Comparison of ENCODE assay signal across 8 cellular contexts in the genomic region with DNA sequence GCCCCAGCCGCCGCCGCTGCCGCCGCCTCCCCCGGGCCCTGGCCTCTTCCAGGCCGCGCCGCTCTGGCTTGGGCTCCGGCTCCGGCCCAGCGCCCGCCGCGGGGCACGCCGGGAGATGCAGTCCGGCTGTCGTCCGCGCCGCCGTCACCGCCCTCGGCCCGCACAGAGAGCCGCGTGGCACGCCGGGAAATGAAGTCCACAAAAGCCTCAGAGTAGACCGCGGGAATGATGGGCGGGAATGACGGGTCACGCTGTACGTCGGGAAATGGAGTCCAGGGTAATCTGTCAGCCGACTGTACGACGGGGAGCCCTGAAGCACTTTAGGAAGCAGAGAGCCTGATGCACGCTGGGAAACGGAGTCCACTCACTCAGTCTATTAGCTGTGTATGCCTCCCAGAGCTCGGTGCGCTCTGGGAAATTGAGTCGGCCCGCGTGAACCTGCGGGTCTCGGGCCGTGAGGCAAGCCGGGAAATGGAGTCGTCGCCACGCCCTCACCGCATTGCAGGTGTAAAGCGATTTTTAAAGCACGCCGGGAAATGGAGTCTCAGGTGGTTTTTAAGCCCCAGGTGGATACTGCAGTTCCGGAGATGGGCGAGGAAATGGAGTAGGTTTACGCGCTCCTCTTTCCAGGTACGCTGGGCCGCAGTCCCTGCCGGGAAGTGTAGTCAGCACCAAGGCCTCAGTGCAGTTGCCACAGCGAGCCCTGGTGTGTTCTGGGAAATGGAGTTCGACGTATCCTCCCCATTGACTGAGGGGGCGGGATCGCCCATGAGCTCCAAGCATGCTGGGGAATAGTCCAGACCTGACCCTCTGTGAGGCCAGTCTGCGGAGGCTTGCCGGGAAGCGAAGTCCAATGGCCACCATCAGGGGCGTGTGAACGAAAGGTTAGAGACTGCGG. TPM values are rescaled to one million over a fixed set of nuclear protein-coding genes. Genes with fewer than 3 reads are reported as not detected.
DNase-seq lines count a peak whose midpoint lies in the region; ATAC-seq and TF ChIP-seq lines count a peak whose summit lies in the region.

A gene (minus strand): TSS at position 91 of the 898 bp plus-strand sequence. CDS start 137 bp downstream, outside the sequence.

- no peaks in the 10 kb centered on the region for H3K27me3 Mint-ChIP-seq in activated naive CD8-positive, alpha-beta T cell treated with anti-CD3 and anti-CD28 coated beads, Interleukin-2, amount 10 ng/mL, durations not matched to agents 7 days and 5 days
- peaks cover 9% of the 10 kb centered on the region for H3K27me3 Mint-ChIP-seq in glutamatergic neuron (ENCODE audit: unreplicated experiment)

- H3K4me3 Mint-ChIP-seq in activated naive CD8-positive, alpha-beta T cell treated with anti-CD3 and anti-CD28 coated beads, Interleukin-2, amount 10 ng/mL, durations not matched to agents 7 days and 5 days: peak within 1 kb of the TSS; percentile 93
- peak within 1 kb of the TSS; percentile 93 for H3K4me3 Mint-ChIP-seq in glutamatergic neuron (ENCODE audit: unreplicated experiment)

- H4K20me1 ChIP-seq in SU-DHL-6 (ENCODE audit: low read depth, low read length) (no peaks in the 10 kb centered on the region), osteoblast (ENCODE audit: insufficient read depth, low read length) (peaks cover 21% of the 10 kb centered on the region)

- DNase-seq in NCI-H128 (lab: John Stamatoyannopoulos, UW; ENCODE audit: unreplicated experiment) (peak; percentile 100), glutamatergic neuron (peak; percentile 98), osteoblast (ENCODE audit: insufficient read length, low spot score, missing footprints) (peak; percentile 99), thoracic aorta (ENCODE audit: low spot score) (peak; percentile 98)
- DNase-seq in activated naive CD8-positive, alpha-beta T cell treated with anti-CD3 and anti-CD28 coated beads, Interleukin-2, amount 10 ng/mL, durations not matched to agents 7 days and 5 days: peak; percentile 97

- TF ChIP-seq POLR2A in GM10847 (IDR thresholded peaks at IDR 0.05; ENCODE audit: extremely low read depth, insufficient read length): peak; percentile 83

- H3K9me3 ChIP-seq in SU-DHL-6 (ENCODE audit: insufficient read depth, low read length): no peaks in the 10 kb centered on the region
- no peaks in the 10 kb centered on the region for H3K9me3 ChIP-seq in osteoblast (ENCODE audit: low read depth, low read length)
- no peaks in the 10 kb centered on the region for H3K9me3 ChIP-seq in thoracic aorta

- H3K9me2 ChIP-seq in SU-DHL-6 (replicated peaks; ENCODE audit: insufficient read depth, low read length): no peaks in the 10 kb centered on the region

- H3K9ac ChIP-seq in SU-DHL-6 (ENCODE audit: low read length): peak within 1 kb of the TSS; percentile 68

- H3K4me1 ChIP-seq in osteoblast (ENCODE audit: insufficient read depth, low read length): peaks cover 42% of the 10 kb centered on the region
- peaks cover 29 to 49% of the 10 kb centered on the region in 2 donors for H3K4me1 ChIP-seq in thoracic aorta (ENCODE audit: control insufficient read depth in 1 of 2, low read depth in 2 of 2)

- peak within 1 kb of the TSS; percentile 93 for H3K27ac Mint-ChIP-seq in activated naive CD8-positive, alpha-beta T cell treated with anti-CD3 and anti-CD28 coated beads, Interleukin-2, amount 10 ng/mL, durations not matched to agents 7 days and 5 days
- H3K27ac Mint-ChIP-seq in glutamatergic neuron (ENCODE audit: unreplicated experiment): peak within 1 kb of the TSS; percentile 84

- H3K36me3 ChIP-seq in SU-DHL-6 (ENCODE audit: low read length): no peaks in the 10 kb centered on the region
- peaks cover 16% of the 10 kb centered on the region for H3K36me3 ChIP-seq in osteoblast (ENCODE audit: insufficient read depth, low read length)
- H3K36me3 ChIP-seq in thoracic aorta: no peaks in the 10 kb centered on the region

- TF ChIP-seq CTCF in SU-DHL-6 (IDR thresholded peaks at IDR 0.05; ENCODE audit: insufficient read depth, low read length, poor library complexity, severe bottlenecking) (no peak), glutamatergic neuron (IDR thresholded peaks at IDR 0.05; ENCODE audit: partially characterized antibody, unreplicated experiment) (no peak), osteoblast (IDR thresholded peaks at IDR 0.05; ENCODE audit: extremely low read depth, low read depth, low read length) (no peak), thoracic aorta (IDR thresholded peaks at IDR 0.05) (no peak)

- H3K27me3 ChIP-seq in SU-DHL-6 (ENCODE audit: low read length) (no peaks in the 10 kb centered on the region), osteoblast (ENCODE audit: insufficient read depth, low read length) (no peaks in the 10 kb centered on the region), thoracic aorta (replicated peaks; ENCODE audit: insufficient read depth) (no peaks in the 10 kb centered on the region)

- no peak within 1 kb of the TSS for H2AFZ ChIP-seq in SU-DHL-6 (ENCODE audit: low read depth, low read length, severe bottlenecking)
- H2AFZ ChIP-seq in osteoblast (ENCODE audit: low read length): peak within 1 kb of the TSS; percentile 74

- H3F3A ChIP-seq in SU-DHL-6 (ENCODE audit: insufficient read depth): peaks cover 4% of the 10 kb centered on the region; the same call in 1 of the 2 replicates

- H3K4me1 Mint-ChIP-seq in activated naive CD8-positive, alpha-beta T cell treated with anti-CD3 and anti-CD28 coated beads, Interleukin-2, amount 10 ng/mL, durations not matched to agents 7 days and 5 days: peaks cover 35% of the 10 kb centered on the region
- H3K4me1 Mint-ChIP-seq in glutamatergic neuron (ENCODE audit: low read depth, unreplicated experiment): peaks cover 11% of the 10 kb centered on the region

- peaks cover 10% of the 10 kb centered on the region for H3K36me3 Mint-ChIP-seq in activated naive CD8-positive, alpha-beta T cell treated with anti-CD3 and anti-CD28 coated beads, Interleukin-2, amount 10 ng/mL, durations not matched to agents 7 days and 5 days
- H3K36me3 Mint-ChIP-seq in glutamatergic neuron (ENCODE audit: unreplicated experiment): no peaks in the 10 kb centered on the region

- H3K79me2 ChIP-seq in SU-DHL-6 (ENCODE audit: insufficient read depth, low read length) (peaks cover 26% of the 10 kb centered on the region), osteoblast (ENCODE audit: insufficient read depth, low read length) (peaks cover 45% of the 10 kb centered on the region)

- H3K27ac ChIP-seq in SU-DHL-6 (ENCODE audit: low read depth, low read length) (peak within 1 kb of the TSS; percentile 82), osteoblast (ENCODE audit: low read depth, low read length) (peak within 1 kb of the TSS; percentile 76), thoracic aorta (peak within 1 kb of the TSS; percentile 85 to 95)

- H3K4me2 ChIP-seq in SU-DHL-6 (ENCODE audit: low read depth, low read length, poor library complexity, severe bottlenecking): peak within 1 kb of the TSS; percentile 93
- H3K4me2 ChIP-seq in osteoblast (ENCODE audit: insufficient read depth, low read length): peak within 1 kb of the TSS; percentile 94

- H3K9me3 Mint-ChIP-seq in activated naive CD8-positive, alpha-beta T cell treated with anti-CD3 and anti-CD28 coated beads, Interleukin-2, amount 10 ng/mL, durations not matched to agents 7 days and 5 days: no peaks in the 10 kb centered on the region
- peaks cover 10% of the 10 kb centered on the region for H3K9me3 Mint-ChIP-seq in glutamatergic neuron (ENCODE audit: unreplicated experiment)

- peak; percentile 67 for ATAC-seq in HG02678 (IDR thresholded peaks at IDR 0.05; ENCODE audit: unreplicated experiment)
- ATAC-seq in activated naive CD8-positive, alpha-beta T cell treated with anti-CD3 and anti-CD28 coated beads, Interleukin-2, amount 10 ng/mL, durations not matched to agents 7 days and 5 days (ENCODE audit: low read depth): peak; percentile 79
- peak; percentile 95 for ATAC-seq in thoracic aorta (ENCODE audit: insufficient number of reproducible peaks, low FRiP score, low read depth)

- POLR2A ChIA-PET in activated naive CD8-positive, alpha-beta T cell treated with anti-CD3 and anti-CD28 coated beads, Interleukin-2, amount 10 ng/mL, durations not matched to agents 7 days and 5 days (lab: Charles Lee): interaction anchor here (0.6 to 6.9 kb wide), 19 partner anchors 8 to 167 kb away, joined by 3 to 73 read pairs (median 5); a partner anchor contains a TSS

- H3K4me3 ChIP-seq in SU-DHL-6 (ENCODE audit: insufficient read depth, low read length, poor library complexity, severe bottlenecking) (peak within 1 kb of the TSS; percentile 80), osteoblast (ENCODE audit: insufficient read depth, low read length) (peak within 1 kb of the TSS; percentile 79), thoracic aorta (peak within 1 kb of the TSS; percentile 75)

RNA-seq across cellular contexts. Expression of the gene that starts here (rescaled TPM):
- total RNA-seq in activated naive CD8-positive, alpha-beta T cell treated with anti-CD3 and anti-CD28 coated beads, Interleukin-2, amount 10 ng/mL, durations not matched to agents 7 days and 5 days: 10 to 100 TPM; 41.0 to 42.2 TPM
- total RNA-seq in glutamatergic neuron (ENCODE audit: unreplicated experiment) (83.2 TPM), osteoblast (16.2 and 18.1 TPM in 2 replicates), thoracic aorta (10 to 100 TPM; 23.7 to 26.9 TPM)

Comparison
In these comparisons a context has a peak if more than half of its experiments do, and no peak if none do; other contexts are left out.
1. Peak in every context shown above with its lines: DNase-seq, ATAC-seq, H3K4me3 ChIP-seq and H3K27ac ChIP-seq.